Comparison of ENCODE assay signal across 8 cellular contexts in genomic region chr10:29946953-29947700, GRCh38.
DNase-seq lines count a peak whose midpoint lies in the region; ATAC-seq and TF ChIP-seq lines count a peak whose summit lies in the region.

No MANE protein-coding gene starts in this region.

- no peak overlapping the region for H2AFZ ChIP-seq in Karpas-422 (ENCODE audit: low read length)

- H3K4me1 ChIP-seq in adipocyte (ENCODE audit: control insufficient read depth, insufficient read depth, low read length) (peaks cover 59% of the 10 kb centered on the region), psoas muscle (peaks cover 49% of the 10 kb centered on the region), Karpas-422 (ENCODE audit: low read length) (no peaks in the 10 kb centered on the region)

- H3K4me2 ChIP-seq in Karpas-422 (ENCODE audit: low read depth, low read length, poor library complexity, severe bottlenecking): no peak overlapping the region

- peak; percentile 89 for ATAC-seq in Right ventricle myocardium superior (ENCODE audit: poor library complexity)
- peak; percentile 87 to 92 (median 90) for ATAC-seq in psoas muscle
- no peak for ATAC-seq in HG02884 (IDR thresholded peaks at IDR 0.05; ENCODE audit: unreplicated experiment)

- H3K9me3 ChIP-seq in adipocyte (ENCODE audit: control insufficient read depth, low read length): no peaks in the 10 kb centered on the region
- no peaks in the 10 kb centered on the region for H3K9me3 ChIP-seq in psoas muscle
- H3K9me3 ChIP-seq in Karpas-422 (ENCODE audit: low read length): no peaks in the 10 kb centered on the region

- no peaks in the 10 kb centered on the region for H3K27me3 ChIP-seq in adipocyte (replicated peaks; ENCODE audit: control insufficient read depth, insufficient read depth, low read length)
- H3K27me3 ChIP-seq in psoas muscle (ENCODE audit: insufficient read depth in 3 of 3, low read length in 2 of 3): no peaks in the 10 kb centered on the region
- no peaks in the 10 kb centered on the region for H3K27me3 ChIP-seq in Karpas-422 (ENCODE audit: low read length)

- TF ChIP-seq CTCF in psoas muscle (IDR thresholded peaks at IDR 0.05): no peak

- H3K4me3 ChIP-seq in adipocyte (ENCODE audit: low read length) (peak overlapping the region; percentile 10), psoas muscle (peak overlapping the region; percentile 43), Karpas-422 (ENCODE audit: low read length) (no peak overlapping the region)

- peak overlapping the region; percentile 96 for H3K27ac ChIP-seq in psoas muscle
- H3K27ac ChIP-seq in Karpas-422 (ENCODE audit: low read length): no peak overlapping the region

- intact Hi-C loops in Right ventricle myocardium superior (cut with DNase I) (no loop called here), psoas muscle (cut with DNase I) (loop anchor here (5.0 to 10.0 kb wide), 3 partner anchors 85 to 212 kb away; no protein-coding TSS in a partner anchor)

- H4K20me1 ChIP-seq in Karpas-422 (ENCODE audit: insufficient read depth, low read depth, low read length): no peaks in the 10 kb centered on the region

- H3K79me2 ChIP-seq in Karpas-422 (ENCODE audit: low read length): no peaks in the 10 kb centered on the region

- no peaks in the 10 kb centered on the region for H3K9me2 ChIP-seq in Karpas-422 (replicated peaks; ENCODE audit: insufficient read depth, low read length)

- H3K36me3 ChIP-seq in adipocyte (ENCODE audit: control insufficient read depth, insufficient read depth, low read length, severe bottlenecking) (no peaks in the 10 kb centered on the region), psoas muscle (ENCODE audit: insufficient read depth in 1 of 2, low read depth in 1 of 2) (no peaks in the 10 kb centered on the region), Karpas-422 (ENCODE audit: insufficient read depth, low read length) (no peaks in the 10 kb centered on the region)

- WGBS in psoas muscle, 3 donors: 21 to 32% (median 28%) methylated on average over 9 of the region's 9 CpGs

- DNase-seq in Caki2 (ENCODE audit: low read depth) (peak; percentile 76), adipocyte (ENCODE audit: low read depth) (peak; percentile 87), Right ventricle myocardium superior (peak; percentile 45), psoas muscle (peak; percentile 70 to 84), Karpas-422 (no peak), cerebellum (ENCODE audit: low spot score) (no peak)
- DNase-seq in activated T-cell treated with anti-CD3 and anti-CD28 coated beads, Interleukin-2, amount 50 U/mL, for 48 hours: no peak

- H3K9ac ChIP-seq in adipocyte (ENCODE audit: low read length) (peak overlapping the region; percentile 81), Karpas-422 (ENCODE audit: low read length) (no peak overlapping the region)

- in situ Hi-C loops in Caki2 (cut with HindIII; ENCODE audit: low pct_unique_long_range_greater_than_20kb, low sequenced_read_pairs): no loop called here

Comparison
In these comparisons a context has a peak if more than half of its experiments do, and no peak if none do; other contexts are left out.
1. DNase-seq: peak in Caki2 (single experiment), adipocyte (single experiment), Right ventricle myocardium superior (single experiment) and psoas muscle (2 of 2); none in Karpas-422 (single experiment), cerebellum (single experiment) and activated T-cell treated with anti-CD3 and anti-CD28 coated beads, Interleukin-2, amount 50 U/mL, for 48 hours (0 of 2).